Comparison of ENCODE assay signal across 25 cellular contexts in the genomic region with DNA sequence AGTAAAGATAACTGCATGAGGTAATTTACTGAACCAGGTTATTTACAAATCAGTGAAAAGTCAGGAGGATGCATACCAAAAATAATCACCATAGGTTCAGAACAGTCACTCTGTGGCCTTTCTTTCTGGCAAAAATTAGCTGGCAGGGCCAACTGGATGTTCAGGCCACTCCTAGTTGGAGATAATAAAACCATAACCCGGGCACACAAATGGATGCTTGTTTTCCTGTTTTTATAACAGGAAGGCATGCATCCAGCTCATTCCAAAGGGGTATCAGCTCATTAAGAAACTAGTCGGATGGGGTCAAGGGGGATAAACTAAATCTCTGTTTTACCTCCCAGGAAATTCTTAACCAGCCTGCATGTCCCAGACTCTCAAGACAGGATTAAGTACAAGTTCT.
DNase-seq lines count a peak whose midpoint lies in the region; ATAC-seq and TF ChIP-seq lines count a peak whose summit lies in the region.
"Had no signal": no experiment of that assay in that cellular context is flagged by ENCODE, and none has a peak within 500 bp of the region (broad histone marks: within the 10 kb centered on the region; RNA-seq: fewer than 3 reads in every experiment).

No MANE protein-coding gene starts in this region.

- H3K36me3 ChIP-seq in breast epithelium (no peaks in the 10 kb centered on the region), colonic mucosa (no peaks in the 10 kb centered on the region), prostate gland (no peaks in the 10 kb centered on the region), upper lobe of right lung (no peaks in the 10 kb centered on the region)
- H3K36me3 ChIP-seq: brain microvascular endothelial cell, neutrophil had no signal

- intact Hi-C loops in breast epithelium (cut with DNase I; ENCODE audit: low total_unique reads) = no loop called here
- intact Hi-C loops in MCF 10A (cut with micrococcal nuclease) = no loop called here
- intact Hi-C loops in colonic mucosa (cut with DNase I) = no loop called here
- intact Hi-C loops in prostate gland (cut with DNase I) = no loop called here
- intact Hi-C loops in upper lobe of right lung (cut with DNase I) = no loop called here
- intact Hi-C loops in activated CD4-positive, alpha-beta memory T cell treated with anti-CD3 and anti-CD28 coated beads for 36 hours (cut with micrococcal nuclease) = no loop called here

- no peak for ATAC-seq in upper lobe of right lung
- ATAC-seq: activated T-cell treated with anti-CD3 and anti-CD28 coated beads, Interleukin-2, amount 50 U/mL, for 72 hours; SK-N-SH treated with all-trans-retinoic acid at 6 μM for 48 hours; stimulated activated effector memory CD8-positive, alpha-beta T cell treated with anti-CD3 and anti-CD28 coated beads, Interleukin-12 subunit alpha, Interleukin-12 subunit beta, amount 100 ng/mL, for 72 hours had no signal

- no peaks in the 10 kb centered on the region for H3K36me3 Mint-ChIP-seq in MCF 10A (ENCODE audit: insufficient read depth, unreplicated experiment)
- H3K36me3 Mint-ChIP-seq in activated CD4-positive, alpha-beta memory T cell treated with anti-CD3 and anti-CD28 coated beads for 36 hours = no peaks in the 10 kb centered on the region
- H3K36me3 Mint-ChIP-seq: CD4-positive, CD25-positive, alpha-beta regulatory T cell; stimulated activated effector memory CD8-positive, alpha-beta T cell treated with anti-CD3 and anti-CD28 coated beads, Interleukin-12 subunit alpha, Interleukin-12 subunit beta, amount 100 ng/mL, for 72 hours had no signal

- no peak overlapping the region for H3K4me3 Mint-ChIP-seq in MCF 10A (ENCODE audit: unreplicated experiment)
- no peak overlapping the region for H3K4me3 Mint-ChIP-seq in activated CD4-positive, alpha-beta memory T cell treated with anti-CD3 and anti-CD28 coated beads for 36 hours
- H3K4me3 Mint-ChIP-seq: activated CD4-positive, alpha-beta T cell treated with anti-CD3 and anti-CD28 coated beads, Interleukin-2, amount 10 ng/mL, durations not matched to agents 7 days and 5 days; activated T-cell treated with anti-CD3 and anti-CD28 coated beads, Interleukin-2, amount 50 U/mL, for 72 hours; CD4-positive, CD25-positive, alpha-beta regulatory T cell; stimulated activated effector memory CD8-positive, alpha-beta T cell treated with anti-CD3 and anti-CD28 coated beads, Interleukin-12 subunit alpha, Interleukin-12 subunit beta, amount 100 ng/mL, for 72 hours had no signal

- no TSS peak for BruUV-seq in MCF 10A (replicated peaks; lab: Mats Ljungman, UMichigan)

- H3K27me3 Mint-ChIP-seq in MCF 10A (ENCODE audit: insufficient read depth, unreplicated experiment) = no peaks in the 10 kb centered on the region
- peaks cover 9% of the 10 kb centered on the region for H3K27me3 Mint-ChIP-seq in activated CD4-positive, alpha-beta memory T cell treated with anti-CD3 and anti-CD28 coated beads for 36 hours

- H3K27ac ChIP-seq in breast epithelium (peak overlapping the region; percentile 10 to 33), colonic mucosa (peak overlapping the region; percentile 4), prostate gland (peak overlapping the region; percentile 13 to 33), upper lobe of right lung (peak overlapping the region; percentile 63)
- H3K27ac ChIP-seq: brain microvascular endothelial cell, neutrophil had no signal

- H3K4me1 Mint-ChIP-seq in MCF 10A (ENCODE audit: insufficient read depth, unreplicated experiment) = peaks cover 23% of the 10 kb centered on the region
- H3K4me1 Mint-ChIP-seq in activated CD4-positive, alpha-beta memory T cell treated with anti-CD3 and anti-CD28 coated beads for 36 hours (ENCODE audit: low read depth) = no peaks in the 10 kb centered on the region
- H3K4me1 Mint-ChIP-seq: activated CD4-positive, alpha-beta T cell treated with anti-CD3 and anti-CD28 coated beads, Interleukin-2, amount 10 ng/mL, durations not matched to agents 7 days and 5 days; CD4-positive, CD25-positive, alpha-beta regulatory T cell; stimulated activated effector memory CD8-positive, alpha-beta T cell treated with anti-CD3 and anti-CD28 coated beads, Interleukin-12 subunit alpha, Interleukin-12 subunit beta, amount 100 ng/mL, for 72 hours had no signal

- CTCF ChIA-PET in MCF 10A (lab: Yijun Ruan, JAX) = interaction anchor here (0.6 to 1.8 kb wide), 3 partner anchors 26 to 647 kb away, joined by 3 to 5 read pairs (median 3); no protein-coding TSS in a partner anchor
- CTCF ChIA-PET in activated CD4-positive, alpha-beta memory T cell treated with anti-CD3 and anti-CD28 coated beads for 36 hours (lab: Charles Lee) = no interaction called here

- no peaks in the 10 kb centered on the region for H3K9me3 ChIP-seq in breast epithelium
- H3K9me3 ChIP-seq in colonic mucosa = no peaks in the 10 kb centered on the region
- no peaks in the 10 kb centered on the region for H3K9me3 ChIP-seq in prostate gland
- no peaks in the 10 kb centered on the region for H3K9me3 ChIP-seq in upper lobe of right lung
- H3K9me3 ChIP-seq: neutrophil had no signal

- H3K27ac Mint-ChIP-seq in MCF 10A (ENCODE audit: low read depth, unreplicated experiment) = no peak overlapping the region
- H3K27ac Mint-ChIP-seq in activated CD4-positive, alpha-beta memory T cell treated with anti-CD3 and anti-CD28 coated beads for 36 hours = no peak overlapping the region
- H3K27ac Mint-ChIP-seq: activated CD4-positive, alpha-beta T cell treated with anti-CD3 and anti-CD28 coated beads, Interleukin-2, amount 10 ng/mL, durations not matched to agents 7 days and 5 days; activated T-cell treated with anti-CD3 and anti-CD28 coated beads, Interleukin-2, amount 50 U/mL, for 72 hours; CD4-positive, CD25-positive, alpha-beta regulatory T cell; stimulated activated effector memory CD8-positive, alpha-beta T cell treated with anti-CD3 and anti-CD28 coated beads, Interleukin-12 subunit alpha, Interleukin-12 subunit beta, amount 100 ng/mL, for 72 hours had no signal

- no peak for TF ChIP-seq CTCF in breast epithelium (IDR thresholded peaks at IDR 0.05)
- no peak for TF ChIP-seq CTCF in MCF 10A (IDR thresholded peaks at IDR 0.05; ENCODE audit: unreplicated experiment)
- no peak for TF ChIP-seq CTCF in colonic mucosa (IDR thresholded peaks at IDR 0.05)
- TF ChIP-seq CTCF in prostate gland (IDR thresholded peaks at IDR 0.05) = no peak
- TF ChIP-seq CTCF in upper lobe of right lung (IDR thresholded peaks at IDR 0.05) = no peak

- H3K4me1 ChIP-seq in breast epithelium = no peaks in the 10 kb centered on the region
- peaks cover 8% of the 10 kb centered on the region for H3K4me1 ChIP-seq in colonic mucosa
- no peaks in the 10 kb centered on the region for H3K4me1 ChIP-seq in prostate gland (replicated peaks)
- peaks cover 9% of the 10 kb centered on the region for H3K4me1 ChIP-seq in upper lobe of right lung

- peak overlapping the region in 1 of 2 donors; percentile 38 for H3K9ac ChIP-seq in colonic mucosa (ENCODE audit: low read depth in 2 of 2, low read length in 2 of 2)

- H3K4me3 ChIP-seq in breast epithelium = no peak overlapping the region
- H3K4me3 ChIP-seq in colonic mucosa = no peak overlapping the region
- no peak overlapping the region for H3K4me3 ChIP-seq in prostate gland
- H3K4me3 ChIP-seq in upper lobe of right lung = no peak overlapping the region

- 11% methylated on average over 2 of the region's 2 CpGs for WGBS in prostate gland

- DNase-seq in breast epithelium (ENCODE audit: low spot score in 2 of 2) = no peak
- no peak for DNase-seq in MCF 10A (ENCODE audit: unreplicated experiment)
- no peak for DNase-seq in colonic mucosa
- no peak for DNase-seq in prostate gland (ENCODE audit: low spot score)
- DNase-seq in upper lobe of right lung = no peak
- no peak for DNase-seq in SKM-1 (lab: John Stamatoyannopoulos, UW; ENCODE audit: unreplicated experiment)
- no peak for DNase-seq in activated CD4-positive, alpha-beta memory T cell treated with anti-CD3 and anti-CD28 coated beads for 36 hours
- DNase-seq in NCI-H1436 treated with DMSO at 0.1 percent for 48 hours (lab: John Stamatoyannopoulos, UW) = no peak
- DNase-seq: 8988T; activated CD4-positive, alpha-beta T cell treated with anti-CD3 and anti-CD28 coated beads, Interleukin-2, amount 10 ng/mL, durations not matched to agents 7 days and 5 days; activated naive CD4-positive, alpha-beta T cell treated with Interleukin-2 at 50 U/mL for 16 hours; activated T-cell treated with anti-CD3 and anti-CD28 coated beads, Interleukin-2, amount 50 U/mL, for 72 hours; brain microvascular endothelial cell; CD4-positive, CD25-positive, alpha-beta regulatory T cell; DMS 273 treated with DMSO at 0.1 percent for 48 hours; GOT3; KG1; NCI-H1417 treated with DMSO at 0.1 percent for 48 hours; NCI-H2107; NCI-H446 treated with DMSO at 0.1 percent for 48 hours; stimulated activated CD4-positive, alpha-beta T cell treated with anti-CD3 and anti-CD28 coated beads, Interleukin-12 subunit alpha, Interleukin-12 subunit beta, amount 100 ng/mL, for 4 hours; stimulated activated CD4-positive, alpha-beta T cell treated with anti-CD3 and anti-CD28 coated beads, Interleukin-4, amount 100 ng/mL, for 24 hours had no signal

- POLR2A ChIA-PET in MCF 10A (lab: Yijun Ruan, JAX) = interaction anchor here (0.7 kb wide), 2 partner anchors 496 to 499 kb away, joined by 3 read pairs; no protein-coding TSS in a partner anchor
- POLR2A ChIA-PET in activated CD4-positive, alpha-beta memory T cell treated with anti-CD3 and anti-CD28 coated beads for 36 hours (lab: Charles Lee) = no interaction called here

- H3K9me3 Mint-ChIP-seq in MCF 10A (ENCODE audit: unreplicated experiment) = no peaks in the 10 kb centered on the region
- no peaks in the 10 kb centered on the region for H3K9me3 Mint-ChIP-seq in activated CD4-positive, alpha-beta memory T cell treated with anti-CD3 and anti-CD28 coated beads for 36 hours
- H3K9me3 Mint-ChIP-seq: activated CD4-positive, alpha-beta T cell treated with anti-CD3 and anti-CD28 coated beads, Interleukin-2, amount 10 ng/mL, durations not matched to agents 7 days and 5 days; activated T-cell treated with anti-CD3 and anti-CD28 coated beads, Interleukin-2, amount 50 U/mL, for 72 hours; CD4-positive, CD25-positive, alpha-beta regulatory T cell; stimulated activated effector memory CD8-positive, alpha-beta T cell treated with anti-CD3 and anti-CD28 coated beads, Interleukin-12 subunit alpha, Interleukin-12 subunit beta, amount 100 ng/mL, for 72 hours had no signal

- H3K27me3 ChIP-seq in breast epithelium (no peaks in the 10 kb centered on the region), colonic mucosa (no peaks in the 10 kb centered on the region), prostate gland (replicated peaks; ENCODE audit: insufficient read depth) (no peaks in the 10 kb centered on the region), upper lobe of right lung (no peaks in the 10 kb centered on the region)
- H3K27me3 ChIP-seq: brain microvascular endothelial cell had no signal

- TF ChIP-seq POLR2A in breast epithelium (IDR thresholded peaks at IDR 0.05) = no peak
- no peak for TF ChIP-seq POLR2A in prostate gland (IDR thresholded peaks at IDR 0.05)

Comparison
In these comparisons a context has a peak if more than half of its experiments do, and no peak if none do; other contexts are left out.
1. H3K27ac ChIP-seq: peak in every context shown above with its lines; median percentile 63 in upper lobe of right lung; 23 in prostate gland; 22 in breast epithelium; 4 in colonic mucosa.